In genomic region chr4:73705056-73705432, GRCh38 we compare ENCODE assay signal across 11 cellular contexts. TPM values are rescaled to one million over a fixed set of nuclear protein-coding genes. Genes with fewer than 3 reads are reported as not detected.
DNase-seq lines count a peak whose midpoint lies in the region; ATAC-seq and TF ChIP-seq lines count a peak whose summit lies in the region.
"Had no signal": no experiment of that assay in that cellular context is flagged by ENCODE, and none has a peak within 500 bp of the region (broad histone marks: within the 10 kb centered on the region; RNA-seq: fewer than 3 reads in every experiment).

No MANE protein-coding gene starts in this region.

- H3K79me2 ChIP-seq in fibroblast of lung (ENCODE audit: control insufficient read depth, insufficient read depth, low read length) (no peaks in the 10 kb centered on the region), osteoblast (ENCODE audit: insufficient read depth, low read length) (no peaks in the 10 kb centered on the region)

- H3K9me3 ChIP-seq in fibroblast of lung (ENCODE audit: control insufficient read depth, insufficient read depth, low read depth, low read length) (no peaks in the 10 kb centered on the region), osteoblast (ENCODE audit: low read depth, low read length) (no peaks in the 10 kb centered on the region)

- in situ Hi-C loops in Caki2 (cut with HindIII; ENCODE audit: low pct_unique_long_range_greater_than_20kb, low sequenced_read_pairs) (no loop called here), G401 (cut with HindIII; ENCODE audit: low sequenced_read_pairs) (no loop called here)

- H3K36me3 ChIP-seq in fibroblast of lung (ENCODE audit: control insufficient read depth, insufficient read depth, low read length) (no peaks in the 10 kb centered on the region), osteoblast (ENCODE audit: insufficient read depth, low read length) (no peaks in the 10 kb centered on the region)

- H3K4me1 ChIP-seq in fibroblast of lung (ENCODE audit: control insufficient read depth, extremely low read depth, insufficient read depth, low read length) (peaks cover 24% of the 10 kb centered on the region), osteoblast (ENCODE audit: insufficient read depth, low read length) (peaks cover 57% of the 10 kb centered on the region)

- peak overlapping the region; percentile 34 for H3K4me2 ChIP-seq in fibroblast of lung (ENCODE audit: extremely low read depth, insufficient read depth, low read length)
- H3K4me2 ChIP-seq in osteoblast (ENCODE audit: insufficient read depth, low read length), result peak overlapping the region; percentile 70

- H3K27ac ChIP-seq in RWPE1 (no peak overlapping the region; the same call in 1 of the 2 replicates), fibroblast of lung (ENCODE audit: insufficient read depth, low read length) (peak overlapping the region; percentile 77), osteoblast (ENCODE audit: low read depth, low read length) (peak overlapping the region; percentile 94)

- H3K4me3 ChIP-seq in fibroblast of lung (replicated peaks in 1 of 4; ENCODE audit: control extremely low read depth in 1 of 4, insufficient read depth in 1 of 4, low read depth in 3 of 4, low read length in 4 of 4) (no peak overlapping the region), osteoblast (ENCODE audit: insufficient read depth, low read length) (peak overlapping the region; percentile 22)

- H3K9ac ChIP-seq in fibroblast of lung (ENCODE audit: insufficient read depth, low read length), result no peak overlapping the region

- CTCF ChIA-PET in RWPE1 (lab: Yijun Ruan, JAX), result no interaction called here

- H3K27me3 ChIP-seq in fibroblast of lung (ENCODE audit: control insufficient read depth, insufficient read depth, low read length) (no peaks in the 10 kb centered on the region), osteoblast (ENCODE audit: insufficient read depth, low read length) (no peaks in the 10 kb centered on the region)

- DNase-seq in Caki2 (ENCODE audit: low read depth), result peak; percentile 84
- DNase-seq in RWPE1 (ENCODE audit: low spot score), result peak; percentile 30
- peak; percentile 66 to 84 for DNase-seq in fibroblast of lung (ENCODE audit: low read depth in 2 of 2)
- DNase-seq in osteoblast (ENCODE audit: insufficient read length, low spot score, missing footprints), result no peak
- no peak for DNase-seq in activated gamma-delta T cell (lab: John Stamatoyannopoulos, UW)
- no peak for DNase-seq in G401 (ENCODE audit: low spot score)
- no peak for DNase-seq in NCI-H1048 (lab: John Stamatoyannopoulos, UW)
- DNase-seq: activated CD4-positive, alpha-beta T cell treated with anti-CD3 and anti-CD28 coated beads, Interleukin-2, amount 50 U/mL, for 48 hours; CD4-positive, CD25-positive, alpha-beta regulatory T cell; stimulated activated CD4-positive, alpha-beta T cell treated with anti-CD3 and anti-CD28 coated beads, Interleukin-4, amount 100 ng/mL, for 1 hour had no signal

- H4K20me1 ChIP-seq in fibroblast of lung (ENCODE audit: control insufficient read depth, extremely low read depth, insufficient read depth, low read length) (no peaks in the 10 kb centered on the region), osteoblast (ENCODE audit: insufficient read depth, low read length) (no peaks in the 10 kb centered on the region)

- ATAC-seq in GM19351 (IDR thresholded peaks at IDR 0.05; ENCODE audit: unreplicated experiment), result no peak

- POLR2A ChIA-PET in RWPE1 (lab: Yijun Ruan, JAX; ENCODE audit: low non-redundant PET), result interaction anchor here (0.7 kb wide), 1 partner anchor 36 kb away, joined by 3 read pairs; no protein-coding TSS in a partner anchor

- H2AFZ ChIP-seq in fibroblast of lung (ENCODE audit: low read length) (no peak overlapping the region), osteoblast (ENCODE audit: low read length) (no peak overlapping the region)

- TF ChIP-seq CTCF in RWPE1 (conservative IDR thresholded peaks at IDR 0.05; ENCODE audit: low read depth) (no peak), fibroblast of lung (conservative IDR thresholded peaks at IDR 0.05 in 1 of 2, IDR thresholded peaks at IDR 0.05 in 1 of 2; ENCODE audit: low read depth in 1 of 2, low read length in 2 of 2) (no peak), osteoblast (IDR thresholded peaks at IDR 0.05; ENCODE audit: extremely low read depth, low read depth, low read length) (no peak)

RNA-seq across cellular contexts. Expression of gene CXCL8, which starts 35.3 kb away (rescaled TPM):
- total RNA-seq in Caki2 (2014; rRNA removed; shearing (Covaris generic); ENCODE audit: low replicate concordance), result 7.8 and 7.9 TPM in 2 replicates
- 1.3 TPM in 2 replicates for total RNA-seq in fibroblast of lung
- 1.2 and 1.4 TPM in 2 replicates for polyA plus RNA-seq in fibroblast of lung
- polyA plus RNA-seq in fibroblast of lung (2012), result 0.82 and 1.5 TPM in 2 replicates
- 3.7 and 4.6 TPM in 2 replicates for polyA minus RNA-seq in fibroblast of lung (ENCODE audit: low replicate concordance)
- 1.5 and 5.8 TPM in 2 replicates for total RNA-seq in osteoblast
- not detected in 2 replicates for total RNA-seq in G401 (2014; rRNA removed; shearing (Covaris generic))

Comparison
In these comparisons a context has a peak if more than half of its experiments do, and no peak if none do; other contexts are left out.
1. DNase-seq: peak in Caki2 (single experiment), RWPE1 (single experiment) and fibroblast of lung (2 of 2); none in osteoblast (single experiment), activated gamma-delta T cell (single experiment), G401 (single experiment) and NCI-H1048 (single experiment).